In genomic region chr3:180990494-180990893, GRCh38 we compare ENCODE assay signal across 9 cellular contexts. TPM values are rescaled to one million over a fixed set of nuclear protein-coding genes. Genes with fewer than 3 reads are reported as not detected.
DNase-seq lines count a peak whose midpoint lies in the region; ATAC-seq and TF ChIP-seq lines count a peak whose summit lies in the region.
"Had no signal": no experiment of that assay in that cellular context is flagged by ENCODE, and none has a peak within 500 bp of the region (broad histone marks: within the 10 kb centered on the region; RNA-seq: fewer than 3 reads in every experiment).

No MANE protein-coding gene starts in this region.

- H3K4me3 ChIP-seq in DOHH2 (ENCODE audit: low read length) = peak overlapping the region; percentile 85

- H3K9me2 ChIP-seq in DOHH2 (replicated peaks; ENCODE audit: control insufficient read depth, low read length) = no peaks in the 10 kb centered on the region

- no peaks in the 10 kb centered on the region for H3K9me3 ChIP-seq in DOHH2 (ENCODE audit: control insufficient read depth, insufficient read depth, low read length)

- TF ChIP-seq POLR2A in GM18505 (IDR thresholded peaks at IDR 0.05; ENCODE audit: borderline replicate concordance, extremely low read depth, insufficient read depth, insufficient read length) = no peak

- H3K27me3 Mint-ChIP-seq in effector memory CD8-positive, alpha-beta T cell = peaks cover 0 to 6% of the 10 kb centered on the region in 2 donors
- H3K27me3 Mint-ChIP-seq in progenitor cell of endocrine pancreas = peaks cover 10% of the 10 kb centered on the region

- peaks cover 28% of the 10 kb centered on the region for H3K36me3 Mint-ChIP-seq in effector memory CD8-positive, alpha-beta T cell (ENCODE audit: insufficient read depth)
- H3K36me3 Mint-ChIP-seq in progenitor cell of endocrine pancreas (ENCODE audit: insufficient read depth) = peaks cover 8% of the 10 kb centered on the region

- ATAC-seq in effector memory CD8-positive, alpha-beta T cell (replicated peaks) = no peak
- ATAC-seq in GM18868 (IDR thresholded peaks at IDR 0.05; ENCODE audit: unreplicated experiment) (no peak), GM18505 (IDR thresholded peaks at IDR 0.05; ENCODE audit: unreplicated experiment) (no peak)

- H3K27ac Mint-ChIP-seq in effector memory CD8-positive, alpha-beta T cell = peak overlapping the region; percentile 94 to 96
- no peak overlapping the region for H3K27ac Mint-ChIP-seq in progenitor cell of endocrine pancreas

- H3K27ac ChIP-seq in DOHH2 (ENCODE audit: low read depth, low read length) = no peak overlapping the region

- H3K36me3 ChIP-seq in DOHH2 (ENCODE audit: control insufficient read depth, low read length) = peaks cover 21% of the 10 kb centered on the region

- no peaks in the 10 kb centered on the region for H3K9me3 Mint-ChIP-seq in effector memory CD8-positive, alpha-beta T cell
- no peaks in the 10 kb centered on the region for H3K9me3 Mint-ChIP-seq in progenitor cell of endocrine pancreas (ENCODE audit: low read depth)

- no peak for TF ChIP-seq CTCF in DOHH2 (IDR thresholded peaks at IDR 0.05; ENCODE audit: low read depth, low read length, poor library complexity, severe bottlenecking)
- no peak for TF ChIP-seq CTCF in progenitor cell of endocrine pancreas (IDR thresholded peaks at IDR 0.05; ENCODE audit: unreplicated experiment)

- DNase-seq in NOMO-1 treated with dmso at 0.1 percent for 144 hours (lab: John Stamatoyannopoulos, UW; ENCODE audit: unreplicated experiment) = peak; percentile 27
- no peak for DNase-seq in effector memory CD8-positive, alpha-beta T cell
- no peak for DNase-seq in progenitor cell of endocrine pancreas (ENCODE audit: low spot score, unreplicated experiment)
- no peak for DNase-seq in AG20443 (ENCODE audit: low spot score)
- no peak for DNase-seq in RPMI8226
- DNase-seq: NCI-H446 had no signal

- no peaks in the 10 kb centered on the region; the same call in 1 of the 2 replicates for H3F3A ChIP-seq in DOHH2 (ENCODE audit: control insufficient read depth, insufficient read depth)

- H3K4me2 ChIP-seq in DOHH2 (ENCODE audit: low read length) = peak overlapping the region; percentile 67

- peaks cover 13% of the 10 kb centered on the region for H3K4me1 ChIP-seq in DOHH2 (ENCODE audit: control insufficient read depth, low read length)

- H4K20me1 ChIP-seq in DOHH2 (ENCODE audit: control insufficient read depth, insufficient read depth, low read depth, low read length) = no peaks in the 10 kb centered on the region

- H3K79me2 ChIP-seq in DOHH2 (ENCODE audit: control insufficient read depth, low read length) = peaks cover 23% of the 10 kb centered on the region

- peaks cover 9 to 24% of the 10 kb centered on the region in 2 donors for H3K4me1 Mint-ChIP-seq in effector memory CD8-positive, alpha-beta T cell (ENCODE audit: low read depth in 2 of 2)
- H3K4me1 Mint-ChIP-seq in progenitor cell of endocrine pancreas (ENCODE audit: low read depth) = peaks cover 5% of the 10 kb centered on the region

- H3K4me3 Mint-ChIP-seq in effector memory CD8-positive, alpha-beta T cell = peak overlapping the region; percentile 93 to 95
- H3K4me3 Mint-ChIP-seq in progenitor cell of endocrine pancreas (ENCODE audit: low read depth) = peak overlapping the region; percentile 82

- peaks cover 3% of the 10 kb centered on the region; the same call in 1 of the 2 replicates for H3K27me3 ChIP-seq in DOHH2 (ENCODE audit: control insufficient read depth, low read length)

RNA-seq across cellular contexts. Expression of gene DNAJC19, which starts 1.0 kb away (rescaled TPM):
- 55.2 and 56.6 TPM in 2 replicates for total RNA-seq in progenitor cell of endocrine pancreas
